8 cellular contexts compared by ENCODE assay signal in the genomic region with DNA sequence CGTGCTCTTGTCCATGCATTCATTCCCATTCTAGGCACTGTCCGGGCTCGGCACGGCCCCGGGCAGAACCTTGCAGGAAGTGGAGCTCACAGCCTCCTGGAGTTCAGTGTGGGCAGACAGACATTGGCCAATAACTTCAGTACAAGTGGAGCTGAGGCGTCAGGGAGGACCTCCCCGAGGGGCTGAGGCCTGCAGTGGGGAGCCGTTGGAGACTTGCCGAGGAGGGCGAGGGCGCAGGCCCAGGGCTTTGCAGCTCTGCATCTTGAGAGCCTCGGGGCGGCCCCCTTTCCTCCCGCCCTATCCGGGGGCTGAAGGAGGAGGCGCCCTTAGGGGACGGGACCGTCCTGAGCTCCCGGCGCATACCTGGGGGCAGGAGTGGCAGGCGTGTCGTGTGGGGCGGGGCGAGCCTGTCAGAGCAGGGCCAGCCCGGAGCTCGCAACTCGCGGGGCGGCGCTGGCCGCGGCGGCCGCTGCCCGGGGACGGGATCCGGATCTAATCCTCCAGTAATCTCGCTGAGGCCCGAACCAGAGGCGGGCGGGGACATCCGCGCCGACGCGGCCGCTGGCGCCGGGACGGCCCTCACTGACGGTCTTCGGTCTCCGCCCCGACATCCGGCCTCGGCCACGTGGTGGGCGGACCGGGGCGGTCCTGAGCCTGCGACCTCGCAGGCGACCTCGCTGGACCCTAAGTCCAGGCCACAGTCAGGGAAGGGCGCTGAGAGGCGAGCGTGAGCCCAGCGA. TPM values are rescaled to one million over a fixed set of nuclear protein-coding genes. Genes with fewer than 3 reads are reported as not detected.
DNase-seq lines count a peak whose midpoint lies in the region; ATAC-seq, FAIRE-seq and TF ChIP-seq lines count a peak whose summit lies in the region.

TSS of gene ACY1 (plus strand) at position 698 of the 740 bp plus-strand sequence. CDS start 530 bp downstream, outside the sequence.

- ATAC-seq in GM19468 (IDR thresholded peaks at IDR 0.05; ENCODE audit: extremely low read depth, unreplicated experiment) (peak; percentile 54), pancreas (peak; percentile 86 to 90 (median 88))

- 0 to 1% methylated on average over 61 to 68 of the region's 68 CpGs for WGBS in pancreas, 2 donors
- 0% methylated on average over 25 to 49 of the region's 68 CpGs for WGBS in thyroid gland, 2 donors

- TF ChIP-seq CTCF in pancreas (IDR thresholded peaks at IDR 0.05) (no peak), thyroid gland (IDR thresholded peaks at IDR 0.05) (peak in 1 of 6 experiments; percentile 2)

- no peak for FAIRE-seq in pancreas (lab: Jason Lieb, UNC)

- no peaks in the 10 kb centered on the region for H3K27me3 Mint-ChIP-seq in activated naive CD8-positive, alpha-beta T cell treated with anti-CD3 and anti-CD28 coated beads for 36 hours

- peak within 1 kb of the TSS; percentile 88 for H3K4me3 Mint-ChIP-seq in activated naive CD8-positive, alpha-beta T cell treated with anti-CD3 and anti-CD28 coated beads for 36 hours

- H3K27ac Mint-ChIP-seq in activated naive CD8-positive, alpha-beta T cell treated with anti-CD3 and anti-CD28 coated beads for 36 hours, result peak within 1 kb of the TSS; percentile 89

- no peaks in the 10 kb centered on the region for H3K36me3 ChIP-seq in pancreas
- no peaks in the 10 kb centered on the region for H3K36me3 ChIP-seq in thyroid gland

- H3K4me1 ChIP-seq in pancreas, result peaks cover 5 to 13% (median 10%) of the 10 kb centered on the region in 3 donors
- H3K4me1 ChIP-seq in thyroid gland, result peaks cover 10 to 20% of the 10 kb centered on the region in 2 donors

- no peaks in the 10 kb centered on the region for H3K36me3 Mint-ChIP-seq in activated naive CD8-positive, alpha-beta T cell treated with anti-CD3 and anti-CD28 coated beads for 36 hours

- DNase-seq in DMS153 (lab: John Stamatoyannopoulos, UW) (peak; percentile 19), HT-29 (ENCODE audit: low spot score) (peak; percentile 87), SKM-1 treated with dmso at 0.1 percent for 144 hours (lab: John Stamatoyannopoulos, UW; ENCODE audit: unreplicated experiment) (peak; percentile 70), head of caudate nucleus (peak in 41 of 42 donors; percentile 55 to 92 (median 81)), pancreas (peak; percentile 79 to 94 (median 87)), thyroid gland (peak; percentile 95 to 96)
- DNase-seq in activated naive CD8-positive, alpha-beta T cell treated with anti-CD3 and anti-CD28 coated beads for 36 hours, result peak; percentile 91

- H3K27ac ChIP-seq in pancreas (peak within 1 kb of the TSS; percentile 84 to 94 (median 92)), thyroid gland (peak within 1 kb of the TSS; percentile 89 to 94 (median 93))

- H3K4me3 ChIP-seq in pancreas (peak within 1 kb of the TSS; percentile 39 to 63 (median 54)), thyroid gland (replicated peaks in 1 of 3) (peak within 1 kb of the TSS in 2 of 3 donors; percentile 34 to 40)

- H3K27me3 ChIP-seq in pancreas (no peaks in the 10 kb centered on the region), thyroid gland (no peaks in the 10 kb centered on the region)

- intact Hi-C loops in head of caudate nucleus (cut with DNase I) (no loop called here), pancreas (cut with DNase I) (no loop called here), thyroid gland (cut with DNase I) (no loop called here)

- peak in 1 of 2 donors; percentile 81 for TF ChIP-seq POLR2A in thyroid gland (IDR thresholded peaks at IDR 0.05)

- no peaks in the 10 kb centered on the region for H3K9me3 ChIP-seq in pancreas
- H3K9me3 ChIP-seq in thyroid gland, result no peaks in the 10 kb centered on the region

- H3K9me3 Mint-ChIP-seq in activated naive CD8-positive, alpha-beta T cell treated with anti-CD3 and anti-CD28 coated beads for 36 hours, result no peaks in the 10 kb centered on the region

- H3K4me1 Mint-ChIP-seq in activated naive CD8-positive, alpha-beta T cell treated with anti-CD3 and anti-CD28 coated beads for 36 hours, result peaks cover 15% of the 10 kb centered on the region

RNA-seq across cellular contexts. Expression of gene ACY1, which starts in this region (rescaled TPM):
- total RNA-seq in HT-29 (2014; rRNA removed; shearing (Covaris generic)), result 143 and 164 TPM in 2 replicates
- 10 to 100 TPM; 74.7 to 75.5 TPM for total RNA-seq in activated naive CD8-positive, alpha-beta T cell treated with anti-CD3 and anti-CD28 coated beads for 36 hours
- total RNA-seq in pancreas, result 10 to 100 TPM in 4 of 6 donors, 1 to 10 TPM in 2; 5.7 to 16.8 (median 14.2) TPM
- polyA plus RNA-seq in pancreas, result 10 to 100 TPM; 15.8 to 21.5 TPM
- 10 to 100 TPM; 34.9 to 98.8 (median 77.6) TPM for total RNA-seq in thyroid gland

Comparison
In these comparisons a context has a peak if more than half of its experiments do, and no peak if none do; other contexts are left out.
1. Peak in every context shown above with its lines: DNase-seq, ATAC-seq, H3K4me3 ChIP-seq and H3K27ac ChIP-seq.
2. DNase-seq: peak in every context shown above with its lines; median percentile 96 in thyroid gland; 91 in activated naive CD8-positive, alpha-beta T cell treated with anti-CD3 and anti-CD28 coated beads for 36 hours; 87 in HT-29; 87 in pancreas; 81 in head of caudate nucleus; 70 in SKM-1 treated with dmso at 0.1 percent for 144 hours; 19 in DMS153.